In the genomic region with DNA sequence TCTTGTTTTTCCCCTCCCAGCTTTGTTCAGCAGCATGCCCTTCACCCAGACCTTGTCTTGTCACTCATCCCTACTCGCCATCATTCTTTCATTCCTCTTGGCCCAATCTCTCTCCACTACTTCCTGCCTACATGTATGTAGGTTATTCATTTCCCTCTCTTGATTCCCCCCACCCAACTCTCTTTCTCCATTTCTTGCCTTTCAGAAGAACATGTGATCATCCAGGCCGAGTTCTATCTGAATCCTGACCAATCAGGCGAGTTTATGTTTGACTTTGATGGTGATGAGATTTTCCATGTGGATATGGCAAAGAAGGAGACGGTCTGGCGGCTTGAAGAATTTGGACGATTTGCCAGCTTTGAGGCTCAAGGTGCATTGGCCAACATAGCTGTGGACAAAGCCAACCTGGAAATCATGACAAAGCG, we compare ENCODE assay signal across 26 cellular contexts. TPM values are rescaled to one million over a fixed set of nuclear protein-coding genes. Genes with fewer than 3 reads are reported as not detected.
DNase-seq lines count a peak whose midpoint lies in the region; ATAC-seq and TF ChIP-seq lines count a peak whose summit lies in the region.
"Had no signal": no experiment of that assay in that cellular context is flagged by ENCODE, and none has a peak within 500 bp of the region (broad histone marks: within the 10 kb centered on the region; RNA-seq: fewer than 3 reads in every experiment).

No MANE protein-coding gene starts in this region.

- H3K4me3 ChIP-seq in GM12864 (ENCODE audit: low read depth, low read length) (peak overlapping the region; percentile 83), hepatocyte (no peak overlapping the region)
- H3K4me3 ChIP-seq: HAP-1, MG63, SK-N-MC had no signal

- H3K4me1 Mint-ChIP-seq in T-helper 1 cell treated with Interleukin-12 subunit alpha and Interleukin-12 subunit beta and Interleukin-4 antibody, amounts not matched to agents 30 μg/mL and 1 μg/mL, for 36 hours (ENCODE audit: low read depth), result peaks cover 24% of the 10 kb centered on the region
- H3K4me1 Mint-ChIP-seq in T-helper 2 cell treated with Interferon-gamma antibody and Interleukin-4, amounts not matched to agents 5 μg/mL and 100 μg/mL, for 36 hours (ENCODE audit: low read depth), result peaks cover 23% of the 10 kb centered on the region
- H3K4me1 Mint-ChIP-seq in naive B cell, result peaks cover 63 to 77% (median 74%) of the 10 kb centered on the region in 3 donors
- H3K4me1 Mint-ChIP-seq: neural crest cell had no signal

- no peaks in the 10 kb centered on the region for H3K36me3 ChIP-seq in hepatocyte (replicated peaks; ENCODE audit: insufficient read depth, low read depth)
- H3K36me3 ChIP-seq: HAP-1, MG63, thoracic aorta had no signal

- no peaks in the 10 kb centered on the region for H3K79me2 ChIP-seq in hepatocyte

- no peaks in the 10 kb centered on the region for H3K9me3 ChIP-seq in hepatocyte (ENCODE audit: low read depth)
- H3K9me3 ChIP-seq: Caco-2, HAP-1, MG63, thoracic aorta had no signal

- H3K27ac Mint-ChIP-seq in T-helper 1 cell treated with Interleukin-12 subunit alpha and Interleukin-12 subunit beta and Interleukin-4 antibody, amounts not matched to agents 30 μg/mL and 1 μg/mL, for 36 hours, result no peak overlapping the region
- no peak overlapping the region for H3K27ac Mint-ChIP-seq in T-helper 2 cell treated with Interferon-gamma antibody and Interleukin-4, amounts not matched to agents 5 μg/mL and 100 μg/mL, for 36 hours
- H3K27ac Mint-ChIP-seq in naive B cell, result peak overlapping the region; percentile 99 to 100 (median 100)

- no peak overlapping the region for H3K4me2 ChIP-seq in hepatocyte

- H3K9me2 ChIP-seq in hepatocyte (replicated peaks; ENCODE audit: insufficient read depth), result no peaks in the 10 kb centered on the region

- TF ChIP-seq CTCF in GM12864 (IDR thresholded peaks at IDR 0.05; ENCODE audit: low read depth, low read length, missing control alignments) (no peak), hepatocyte (IDR thresholded peaks at IDR 0.05; ENCODE audit: poor library complexity) (no peak)

- DNase-seq in T-helper 1 cell (no peak), GM12864 (ENCODE audit: low read depth) (no peak), naive B cell (no peak), RKO (ENCODE audit: low spot score) (no peak), NCI-H1417 (lab: John Stamatoyannopoulos, UW) (no peak), hepatocyte (ENCODE audit: low spot score) (no peak)
- DNase-seq in T-helper 2 cell treated with Interferon-gamma antibody and Interleukin-4, amounts not matched to agents 5 μg/mL and 100 μg/mL, for 36 hours (ENCODE audit: low spot score), result no peak
- DNase-seq: AML-193, amygdala, Caco-2, glutamatergic neuron, left cardiac atrium, MG63, midbrain, NCI-H1436 treated with DMSO at 0.1 percent for 48 hours, NCI-H510A treated with DMSO at 0.1 percent for 48 hours had no signal

- H3K27me3 ChIP-seq in hepatocyte, result no peaks in the 10 kb centered on the region
- H3K27me3 ChIP-seq: MG63 had no signal

- no peaks in the 10 kb centered on the region for H3K4me1 ChIP-seq in hepatocyte (ENCODE audit: insufficient read depth)
- H3K4me1 ChIP-seq: Caco-2, HAP-1 had no signal

- 87% methylated on average over 7 of the region's 7 CpGs for WGBS in hepatocyte (ENCODE audit: low lambda C conversion rate, missing lambda C conversion rate)

- no peak overlapping the region for H2AFZ ChIP-seq in hepatocyte

- no peak for ATAC-seq in naive B cell (ENCODE audit: low read depth in 2 of 2)
- ATAC-seq: left cardiac atrium, Panc1, sciatic nerve had no signal

- peaks cover 23% of the 10 kb centered on the region for H3K27me3 Mint-ChIP-seq in T-helper 1 cell treated with Interleukin-12 subunit alpha and Interleukin-12 subunit beta and Interleukin-4 antibody, amounts not matched to agents 30 μg/mL and 1 μg/mL, for 36 hours (ENCODE audit: low read depth)
- peaks cover 3% of the 10 kb centered on the region for H3K27me3 Mint-ChIP-seq in T-helper 2 cell treated with Interferon-gamma antibody and Interleukin-4, amounts not matched to agents 5 μg/mL and 100 μg/mL, for 36 hours (ENCODE audit: low read depth)
- no peaks in the 10 kb centered on the region for H3K27me3 Mint-ChIP-seq in naive B cell

- no peak overlapping the region for H3K27ac ChIP-seq in hepatocyte
- H3K27ac ChIP-seq: 22Rv1, SK-N-MC, thoracic aorta had no signal

- no peaks in the 10 kb centered on the region for H3K9me3 Mint-ChIP-seq in T-helper 1 cell treated with Interleukin-12 subunit alpha and Interleukin-12 subunit beta and Interleukin-4 antibody, amounts not matched to agents 30 μg/mL and 1 μg/mL, for 36 hours
- no peaks in the 10 kb centered on the region for H3K9me3 Mint-ChIP-seq in T-helper 2 cell treated with Interferon-gamma antibody and Interleukin-4, amounts not matched to agents 5 μg/mL and 100 μg/mL, for 36 hours
- H3K9me3 Mint-ChIP-seq in naive B cell, result peaks cover 0 to 8% (median 4%) of the 10 kb centered on the region in 7 donors

- H4K20me1 ChIP-seq in hepatocyte (ENCODE audit: insufficient read depth, poor library complexity, severe bottlenecking), result no peaks in the 10 kb centered on the region

- peak overlapping the region; percentile 11 for H3K4me3 Mint-ChIP-seq in T-helper 1 cell treated with Interleukin-12 subunit alpha and Interleukin-12 subunit beta and Interleukin-4 antibody, amounts not matched to agents 30 μg/mL and 1 μg/mL, for 36 hours
- H3K4me3 Mint-ChIP-seq in T-helper 2 cell treated with Interferon-gamma antibody and Interleukin-4, amounts not matched to agents 5 μg/mL and 100 μg/mL, for 36 hours, result peak overlapping the region; percentile 30
- H3K4me3 Mint-ChIP-seq in naive B cell, result peak overlapping the region; percentile 95 to 100 (median 98)
- H3K4me3 Mint-ChIP-seq: neural crest cell had no signal

- H3K36me3 Mint-ChIP-seq in T-helper 1 cell treated with Interleukin-12 subunit alpha and Interleukin-12 subunit beta and Interleukin-4 antibody, amounts not matched to agents 30 μg/mL and 1 μg/mL, for 36 hours (ENCODE audit: low read depth), result peaks cover 8% of the 10 kb centered on the region
- H3K36me3 Mint-ChIP-seq in T-helper 2 cell treated with Interferon-gamma antibody and Interleukin-4, amounts not matched to agents 5 μg/mL and 100 μg/mL, for 36 hours (ENCODE audit: low read depth), result peaks cover 12% of the 10 kb centered on the region
- H3K36me3 Mint-ChIP-seq in naive B cell, result peaks cover 65 to 70% of the 10 kb centered on the region in 2 donors

RNA-seq across cellular contexts. Expression of a gene that starts 2.6 kb away (rescaled TPM):
- polyA plus RNA-seq in naive B cell (ENCODE audit: low read depth in 6 of 6) (over 10,000 TPM; 10,549 to 17,877 (median 15,091) TPM), hepatocyte (0.64 and 0.75 TPM in 2 replicates)
- total RNA-seq in hepatocyte, result 1.3 and 3.7 TPM in 2 replicates
- total RNA-seq: Caco-2, endothelial cell of umbilical vein had no signal
- polyA plus RNA-seq: endothelial cell of umbilical vein had no signal

RNA-seq across cellular contexts. Expression of a gene that starts 35.3 kb away (rescaled TPM):
- not detected for polyA plus RNA-seq in naive B cell (ENCODE audit: low read depth in 6 of 6)
- total RNA-seq in hepatocyte, result not detected in 2 replicates
- 0.62 TPM in 1 of 2 replicates, not detected in the other for polyA plus RNA-seq in hepatocyte
- total RNA-seq: Caco-2, Daoy, endothelial cell of umbilical vein, left cardiac atrium, neural crest cell, sciatic nerve, thoracic aorta had no signal
- polyA plus RNA-seq: endothelial cell of umbilical vein had no signal

Comparison
In these comparisons a context has a peak if more than half of its experiments do, and no peak if none do; other contexts are left out.
1. H3K27ac Mint-ChIP-seq: peak in naive B cell (6 of 6); none in T-helper 1 cell treated with Interleukin-12 subunit alpha and Interleukin-12 subunit beta and Interleukin-4 antibody, amounts not matched to agents 30 μg/mL and 1 μg/mL, for 36 hours (single experiment) and T-helper 2 cell treated with Interferon-gamma antibody and Interleukin-4, amounts not matched to agents 5 μg/mL and 100 μg/mL, for 36 hours (single experiment).
2. H3K4me3 Mint-ChIP-seq: peak in every context shown above with its lines; median percentile 98 in naive B cell; 30 in T-helper 2 cell treated with Interferon-gamma antibody and Interleukin-4, amounts not matched to agents 5 μg/mL and 100 μg/mL, for 36 hours; 11 in T-helper 1 cell treated with Interleukin-12 subunit alpha and Interleukin-12 subunit beta and Interleukin-4 antibody, amounts not matched to agents 30 μg/mL and 1 μg/mL, for 36 hours.
3. RNA of a gene that starts 2.6 kb away (polyA plus RNA-seq): 10,549 to 17,877 TPM in naive B cell; 0.64 to 0.75 TPM in hepatocyte; every median in the first group is over 1,000 times any median in the second.